In the genomic region with DNA sequence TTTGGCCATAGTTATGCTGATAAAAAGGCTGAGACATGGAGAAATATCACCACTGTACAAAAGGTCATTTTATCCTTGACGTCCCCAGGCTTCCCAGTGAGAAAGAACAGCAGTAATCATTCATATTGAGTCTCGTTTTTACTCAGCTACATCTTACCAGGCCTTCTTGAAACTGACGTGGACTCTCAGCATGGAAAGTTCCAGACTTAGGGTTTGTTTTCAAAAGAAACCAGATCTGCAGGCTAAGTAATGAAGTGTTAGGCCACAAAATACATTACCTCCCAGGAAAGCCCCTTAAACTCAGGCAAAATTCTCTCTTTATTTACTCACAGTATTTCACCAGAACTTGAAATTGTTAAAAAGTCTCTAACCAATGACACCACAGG, we compare ENCODE assay signal across 10 cellular contexts.
DNase-seq lines count a peak whose midpoint lies in the region; ATAC-seq and TF ChIP-seq lines count a peak whose summit lies in the region.
"Had no signal": no experiment of that assay in that cellular context is flagged by ENCODE, and none has a peak within 500 bp of the region (broad histone marks: within the 10 kb centered on the region; RNA-seq: fewer than 3 reads in every experiment).

No MANE protein-coding gene starts in this region.

- H3K36me3 Mint-ChIP-seq in activated naive CD8-positive, alpha-beta T cell treated with anti-CD3 and anti-CD28 coated beads, Interleukin-2, amount 50 U/mL, for 24 hours (ENCODE audit: low read depth), result peaks cover under 1% of the 10 kb centered on the region

- no peak for TF ChIP-seq CTCF in foreskin keratinocyte (conservative IDR thresholded peaks at IDR 0.05)

- H3K27ac Mint-ChIP-seq in activated naive CD8-positive, alpha-beta T cell treated with anti-CD3 and anti-CD28 coated beads, Interleukin-2, amount 50 U/mL, for 24 hours, result peak overlapping the region; percentile 99

- ATAC-seq in GM18511 (IDR thresholded peaks at IDR 0.05; ENCODE audit: unreplicated experiment) (peak; percentile 55), GM19452 (IDR thresholded peaks at IDR 0.05; ENCODE audit: unreplicated experiment) (peak; percentile 70), HG03066 (IDR thresholded peaks at IDR 0.05; ENCODE audit: low read depth, unreplicated experiment) (peak; percentile 56), foreskin keratinocyte (no peak)
- ATAC-seq in activated naive CD8-positive, alpha-beta T cell treated with anti-CD3 and anti-CD28 coated beads, Interleukin-2, amount 50 U/mL, for 24 hours, result peak; percentile 69

- DNase-seq in activated naive CD8-positive, alpha-beta T cell treated with anti-CD3 and anti-CD28 coated beads, Interleukin-2, amount 50 U/mL, for 24 hours, result peak; percentile 42
- no peak for DNase-seq in NCI-H510A (lab: John Stamatoyannopoulos, UW)
- no peak for DNase-seq in NCI-H2196 (lab: John Stamatoyannopoulos, UW; ENCODE audit: unreplicated experiment)
- DNase-seq in foreskin keratinocyte, result no peak
- DNase-seq in RPMI8226, result no peak
- DNase-seq: NCI-H1417, nucleus accumbens had no signal

- H3K4me1 ChIP-seq in foreskin keratinocyte, result peaks cover 15% of the 10 kb centered on the region

- no peaks in the 10 kb centered on the region for H3K9me3 Mint-ChIP-seq in activated naive CD8-positive, alpha-beta T cell treated with anti-CD3 and anti-CD28 coated beads, Interleukin-2, amount 50 U/mL, for 24 hours

- peak overlapping the region; percentile 47 for H3K4me3 Mint-ChIP-seq in activated naive CD8-positive, alpha-beta T cell treated with anti-CD3 and anti-CD28 coated beads, Interleukin-2, amount 50 U/mL, for 24 hours

- H3K27me3 ChIP-seq in foreskin keratinocyte, result no peaks in the 10 kb centered on the region

- no peaks in the 10 kb centered on the region for H3K27me3 Mint-ChIP-seq in activated naive CD8-positive, alpha-beta T cell treated with anti-CD3 and anti-CD28 coated beads, Interleukin-2, amount 50 U/mL, for 24 hours

- H3K27ac ChIP-seq in foreskin keratinocyte, result no peak overlapping the region

- H3K4me1 Mint-ChIP-seq in activated naive CD8-positive, alpha-beta T cell treated with anti-CD3 and anti-CD28 coated beads, Interleukin-2, amount 50 U/mL, for 24 hours, result peaks cover 82% of the 10 kb centered on the region
